8 cellular contexts compared by ENCODE assay signal in genomic region chr10:13340626-13341370, GRCh38. TPM values are rescaled to one million over a fixed set of nuclear protein-coding genes. Genes with fewer than 3 reads are reported as not detected.
DNase-seq lines count a peak whose midpoint lies in the region; ATAC-seq, FAIRE-seq and TF ChIP-seq lines count a peak whose summit lies in the region.

No MANE protein-coding gene starts in this region.

- TF ChIP-seq CTCF in GM12878 (IDR thresholded peaks at IDR 0.05 in 2 of 3, conservative IDR thresholded peaks at IDR 0.05 in 1 of 3; ENCODE audit: control insufficient read depth in 2 of 3, extremely low read depth in 1 of 3, insufficient read depth in 1 of 3, low read depth in 3 of 3, low read length in 3 of 3) (no peak), left lung (IDR thresholded peaks at IDR 0.05) (no peak), uterus (IDR thresholded peaks at IDR 0.05) (no peak)

- H3K4me2 ChIP-seq in GM12878 (ENCODE audit: control insufficient read depth, insufficient read depth): peak overlapping the region; percentile 56

- WGBS in GM12878 (ENCODE audit: insufficient coverage, insufficient replicate concordance, low lambda C conversion rate, missing lambda C conversion rate): 16% methylated on average over 12 of the region's 12 CpGs

- H3K9me3 ChIP-seq in GM12878 (replicated peaks; ENCODE audit: control insufficient read depth, insufficient read depth, low read length): no peaks in the 10 kb centered on the region
- H3K9me3 ChIP-seq in left lung: no peaks in the 10 kb centered on the region
- H3K9me3 ChIP-seq in uterus: no peaks in the 10 kb centered on the region

- no peak for TF ChIP-seq POLR2A in GM12878 (IDR thresholded peaks at IDR 0.05; ENCODE audit: low read depth, low read length)
- TF ChIP-seq POLR2A in uterus (IDR thresholded peaks at IDR 0.05): no peak

- peaks cover 62% of the 10 kb centered on the region for H3K79me2 ChIP-seq in GM12878 (ENCODE audit: control insufficient read depth, insufficient read depth, low read length)

- H3K4me3 ChIP-seq in GM08714 (ENCODE audit: low read length) (peak overlapping the region; percentile 40; the same call in 1 of the 2 replicates), GM12878 (peak overlapping the region; percentile 53; the same call in 1 of the 2 replicates), left lung (no peak overlapping the region), uterus (no peak overlapping the region)

- peak; percentile 80 for FAIRE-seq in GM12878 (lab: Jason Lieb, UNC)

- no peak for TF ChIP-seq RAD21 in GM12878 (IDR thresholded peaks at IDR 0.05; ENCODE audit: insufficient read depth, low read depth, low read length)

- ATAC-seq in GM19438 (IDR thresholded peaks at IDR 0.05; ENCODE audit: low read depth, unreplicated experiment): peak; percentile 82
- ATAC-seq in HG03280 (IDR thresholded peaks at IDR 0.05; ENCODE audit: unreplicated experiment): peak; percentile 93
- peak; percentile 94 for ATAC-seq in GM12878
- ATAC-seq in left lung: no peak

- no peaks in the 10 kb centered on the region for H3K27me3 ChIP-seq in GM12878 (replicated peaks in 1 of 2; ENCODE audit: control insufficient read depth in 2 of 2, insufficient read depth in 2 of 2, low read length in 1 of 2)
- no peaks in the 10 kb centered on the region for H3K27me3 ChIP-seq in left lung
- H3K27me3 ChIP-seq in uterus: no peaks in the 10 kb centered on the region

- peak; percentile 49 for DNase-seq in GM12878 (ENCODE audit: low read depth, low spot score)
- DNase-seq in left lung: no peak
- no peak for DNase-seq in COLO668 (lab: John Stamatoyannopoulos, UW; ENCODE audit: unreplicated experiment)
- no peak for DNase-seq in NCI-H748 (lab: John Stamatoyannopoulos, UW; ENCODE audit: unreplicated experiment)
- no peak for DNase-seq in uterus

- in situ Hi-C loops in GM12878 (cut with MboI): no loop called here

- peaks cover 4 to 23% of the 10 kb centered on the region in 2 experiments for H3K36me3 ChIP-seq in GM12878 (ENCODE audit: control insufficient read depth in 2 of 2, insufficient read depth in 2 of 2, low read length in 1 of 2)
- peaks cover 0 to 29% of the 10 kb centered on the region in 2 donors for H3K36me3 ChIP-seq in left lung
- H3K36me3 ChIP-seq in uterus: no peaks in the 10 kb centered on the region

- H3K4me1 ChIP-seq in GM12878 (ENCODE audit: control insufficient read depth, insufficient read depth, low read length): peaks cover 32% of the 10 kb centered on the region
- H3K4me1 ChIP-seq in left lung: peaks cover 0 to 5% of the 10 kb centered on the region in 2 donors
- H3K4me1 ChIP-seq in uterus: peaks cover 0 to 4% of the 10 kb centered on the region in 2 donors

- peak in 1 of 2 experiments; percentile 71; a peak in 2 of 4 replicates for TF ChIP-seq EP300 in GM12878 (IDR thresholded peaks at IDR 0.05; ENCODE audit: borderline replicate concordance in 1 of 2, control insufficient read depth in 1 of 2, low read depth in 2 of 2, low read length in 2 of 2)

- CTCF ChIA-PET in GM12878 (lab: Yijun Ruan, JAX): interaction anchor here (1.0 to 1.1 kb wide), 3 partner anchors 8 to 38 kb away, joined by 3 read pairs; no protein-coding TSS in a partner anchor

- H3K27ac ChIP-seq in GM12878 (ENCODE audit: control insufficient read depth, insufficient read depth): peak overlapping the region; percentile 51
- no peak overlapping the region for H3K27ac ChIP-seq in left lung
- H3K27ac ChIP-seq in uterus: no peak overlapping the region

- POLR2A ChIA-PET in GM12878 (lab: Charles Lee): interaction anchor here (0.7 kb wide), 1 partner anchor 40 kb away, joined by 4 read pairs; no protein-coding TSS in a partner anchor

- intact Hi-C loops in GM12878 (cut with micrococcal nuclease; ENCODE audit: unreplicated experiment) (no loop called here), left lung (cut with DNase I) (no loop called here), uterus (cut with DNase I; ENCODE audit: low total_unique reads) (no loop called here)

- peak overlapping the region; percentile 50; the same call in 1 of the 2 replicates for H2AFZ ChIP-seq in GM12878 (ENCODE audit: control insufficient read depth, low read depth, low read length)

- RAD21 ChIA-PET in GM12878 (lab: Charles Lee; ENCODE audit: unreplicated experiment): interaction anchor here (0.9 kb wide), 1 partner anchor 41 kb away, joined by 3 read pairs; the partner anchor contains the start of gene PHYH

- SMC1A ChIA-PET in GM12878 (lab: Charles Lee; ENCODE audit: uncharacterized antibody, unreplicated experiment): interaction anchor here (0.9 to 1.0 kb wide), 2 partner anchors 9 to 10 kb away, joined by 3 read pairs; no protein-coding TSS in a partner anchor

- no peaks in the 10 kb centered on the region for H4K20me1 ChIP-seq in GM12878 (ENCODE audit: control insufficient read depth, insufficient read depth)

- BruUV-seq in GM12878 (replicated peaks; lab: Mats Ljungman, UMichigan): no TSS peak

- no peak overlapping the region for H3K9ac ChIP-seq in GM12878 (ENCODE audit: control insufficient read depth, insufficient read depth, low read length)

TF ChIP-seq in GM12878, 131 proteins besides CTCF, POLR2A, EP300 and RAD21 (continues in another document):
- peak; percentile 87 for TF ChIP-seq RUNX3 (IDR thresholded peaks at IDR 0.05; ENCODE audit: low read length)
- TF ChIP-seq TCF3 (IDR thresholded peaks at IDR 0.05; ENCODE audit: borderline replicate concordance, insufficient read depth, low read depth, low read length): peak; percentile 74; the same call in 1 of the 2 replicates
- TF ChIP-seq SP1 (IDR thresholded peaks at IDR 0.05; ENCODE audit: low read depth, low read length): peak; percentile 76
- no peak for TF ChIP-seq CEBPZ (IDR thresholded peaks at IDR 0.05; ENCODE audit: low read depth, low read length)
- no peak for TF ChIP-seq RFX5 (IDR thresholded peaks at IDR 0.05; ENCODE audit: low read depth, low read length)

RNA-seq across cellular contexts. Expression of gene SEPHS1, which starts 7.3 kb away (rescaled TPM):
- 16.8 and 18.2 TPM in 2 replicates for total RNA-seq in GM12878 (2013; cell fraction: nucleolus; rRNA removed)
- total RNA-seq in GM12878 (2014; rRNA removed): 39.6 and 47.9 TPM in 2 replicates
- total RNA-seq in GM12878 (2014; rRNA removed; fragmentation: Illumina TruSeq; extraction: Trizol): 49.5 and 50.5 TPM in 2 replicates
- total RNA-seq in GM12878 (2021): 55.6 and 59.8 TPM in 2 replicates
- 10.0 TPM for polyA plus RNA-seq in GM12878 (2011; ENCODE audit: low read depth)
- polyA plus RNA-seq in GM12878 (2011; rRNA removed): 66.8 and 76.4 TPM in 2 replicates
- polyA plus RNA-seq in GM12878 (2011; cell fraction: cytosol; rRNA removed): 42.0 and 46.6 TPM in 2 replicates
- 24.2 and 26.5 TPM in 2 replicates for polyA plus RNA-seq in GM12878 (2011; cell fraction: nucleus; rRNA removed)
- 18.2 and 23.6 TPM in 2 replicates for polyA plus RNA-seq in GM12878 (2012)
- 85.4 and 93.4 TPM in 2 replicates for polyA plus RNA-seq in GM12878 (2014; fragmentation: Illumina TruSeq; extraction: Trizol)
- polyA plus RNA-seq in GM12878 (2014; fragmentation: Nextera tagmentation; extraction: Ambion mirVana): 10 to 100 TPM; 14.7 to 20.8 TPM
- polyA plus RNA-seq in GM12878 (2014; rRNA removed): 51.7 and 60.8 TPM in 2 replicates
- polyA plus RNA-seq in GM12878 (2016; fragmentation: Nextera tagmentation; extraction: Ambion mirVana): 10 to 100 TPM; 36.8 to 46.4 TPM
- 54.3 and 71.2 TPM in 2 replicates for polyA minus RNA-seq in GM12878 (2011; rRNA and poly(A)+ RNA removed)
- 17.3 and 19.4 TPM in 2 replicates for polyA minus RNA-seq in GM12878 (2011; cell fraction: cytosol; rRNA and poly(A)+ RNA removed)
- polyA minus RNA-seq in GM12878 (2011; cell fraction: nucleus; rRNA and poly(A)+ RNA removed): 7.1 and 12.3 TPM in 2 replicates
- total RNA-seq in left lung: 10 to 100 TPM; 33.3 to 34.8 TPM
- 100 to 1,000 TPM in 1 of 4 donors, 10 to 100 TPM in 3; 11.2 to 106 (median 34.8) TPM for total RNA-seq in uterus

RNA-seq across cellular contexts. Expression of gene PHYH, which starts 40.9 kb away (rescaled TPM):
- total RNA-seq in GM12878 (2013; cell fraction: nucleolus; rRNA removed): 2.6 and 3.0 TPM in 2 replicates
- total RNA-seq in GM12878 (2014; rRNA removed) (4.5 and 4.7 TPM in 2 replicates), GM12878 (2014; rRNA removed; fragmentation: Illumina TruSeq; extraction: Trizol) (3.2 and 4.1 TPM in 2 replicates), GM12878 (2021) (4.6 and 4.8 TPM in 2 replicates), left lung (10 to 100 TPM; 26.4 to 46.9 TPM), uterus (10 to 100 TPM; 21.8 to 94.1 (median 23.5) TPM)
- 1.6 TPM for polyA plus RNA-seq in GM12878 (2011; ENCODE audit: low read depth)
- polyA plus RNA-seq in GM12878 (2011; rRNA removed) (3.2 and 4.6 TPM in 2 replicates), GM12878 (2014; fragmentation: Illumina TruSeq; extraction: Trizol) (4.6 and 5.2 TPM in 2 replicates), GM12878 (2014; fragmentation: Nextera tagmentation; extraction: Ambion mirVana) (1 to 10 TPM; 5.8 to 8.4 TPM), GM12878 (2014; rRNA removed) (3.7 and 4.7 TPM in 2 replicates), GM12878 (2016; fragmentation: Nextera tagmentation; extraction: Ambion mirVana) (10 to 100 TPM in 1 of 2 experiments, 1 to 10 TPM in 1; 7.5 to 10.3 TPM)
- 2.8 and 3.3 TPM in 2 replicates for polyA plus RNA-seq in GM12878 (2011; cell fraction: cytosol; rRNA removed)
- polyA plus RNA-seq in GM12878 (2011; cell fraction: nucleus; rRNA removed): 1.7 and 2.5 TPM in 2 replicates
- 3.7 and 5.3 TPM in 2 replicates for polyA plus RNA-seq in GM12878 (2012)
- 1.5 and 1.9 TPM in 2 replicates for polyA minus RNA-seq in GM12878 (2011; rRNA and poly(A)+ RNA removed)
- polyA minus RNA-seq in GM12878 (2011; cell fraction: cytosol; rRNA and poly(A)+ RNA removed): 0.94 TPM in 1 of 2 replicates, not detected in the other
- 0.85 and 1.5 TPM in 2 replicates for polyA minus RNA-seq in GM12878 (2011; cell fraction: nucleus; rRNA and poly(A)+ RNA removed)

Comparison
In these comparisons a context has a peak if more than half of its experiments do, and no peak if none do; other contexts are left out.
1. H3K4me3 ChIP-seq: peak in GM08714 (single experiment) and GM12878 (single experiment); none in left lung (0 of 2) and uterus (0 of 2).